Comparison of ENCODE assay signal across 11 cellular contexts in genomic region chr12:4829161-4829792, GRCh38.
DNase-seq lines count a peak whose midpoint lies in the region; ATAC-seq, FAIRE-seq and TF ChIP-seq lines count a peak whose summit lies in the region.
"Had no signal": no experiment of that assay in that cellular context is flagged by ENCODE, and none has a peak within 500 bp of the region (broad histone marks: within the 10 kb centered on the region; RNA-seq: fewer than 3 reads in every experiment).

No MANE protein-coding gene starts in this region.

- peak; percentile 85 for ATAC-seq in GM18868 (IDR thresholded peaks at IDR 0.05; ENCODE audit: unreplicated experiment)
- peak; percentile 88 for ATAC-seq in GM21723 (IDR thresholded peaks at IDR 0.05; ENCODE audit: unreplicated experiment)
- ATAC-seq in HG03571 (IDR thresholded peaks at IDR 0.05; ENCODE audit: unreplicated experiment) = peak; percentile 86
- peak; percentile 57 for ATAC-seq in mucosa of descending colon
- ATAC-seq in body of pancreas = no peak

- WGBS in body of pancreas, 2 donors = 44 to 56% methylated on average over 7 of the region's 7 CpGs

- no peak for TF ChIP-seq POLR2A in body of pancreas (IDR thresholded peaks at IDR 0.05)

- H3K27ac ChIP-seq in body of pancreas = no peak overlapping the region

- no peaks in the 10 kb centered on the region for H3K27me3 ChIP-seq in body of pancreas

- no peaks in the 10 kb centered on the region for H3K4me1 ChIP-seq in mucosa of descending colon (ENCODE audit: low read depth)
- H3K4me1 ChIP-seq in body of pancreas = no peaks in the 10 kb centered on the region

- TF ChIP-seq CTCF in mucosa of descending colon (IDR thresholded peaks at IDR 0.05) = no peak
- TF ChIP-seq CTCF in body of pancreas (IDR thresholded peaks at IDR 0.05) = no peak
- no peak for TF ChIP-seq CTCF in D721Med (IDR thresholded peaks at IDR 0.05; ENCODE audit: insufficient read depth, missing control alignments)

- H3K4me3 ChIP-seq in mucosa of descending colon = no peak overlapping the region
- no peak overlapping the region for H3K4me3 ChIP-seq in body of pancreas

- H3K9me3 ChIP-seq in mucosa of descending colon (no peaks in the 10 kb centered on the region), body of pancreas (no peaks in the 10 kb centered on the region)

- intact Hi-C loops in mucosa of descending colon (cut with DNase I, micrococcal nuclease) (no loop called here), body of pancreas (cut with DNase I) (no loop called here)

- H3K36me3 ChIP-seq in mucosa of descending colon (ENCODE audit: low read depth) (no peaks in the 10 kb centered on the region), body of pancreas (replicated peaks in 1 of 2; ENCODE audit: insufficient read depth in 1 of 2, low read depth in 2 of 2) (no peaks in the 10 kb centered on the region)

- DNase-seq in mucosa of descending colon (no peak), body of pancreas (no peak), D721Med (ENCODE audit: insufficient read length, low spot score) (no peak), NCI-H526 (lab: John Stamatoyannopoulos, UW) (no peak)
- no peak for DNase-seq in activated CD4-positive, alpha-beta T cell treated with anti-CD3 and anti-CD28 coated beads, Interleukin-2, amount 50 U/mL, for 4 hours
- DNase-seq: stimulated activated CD4-positive, alpha-beta T cell treated with anti-CD3 and anti-CD28 coated beads, Interleukin-4, amount 100 ng/mL, for 4 hours had no signal

- FAIRE-seq in D721Med (lab: Jason Lieb, UNC) = no peak
- FAIRE-seq: H1, keratinocyte had no signal
